24 cellular contexts compared by ENCODE assay signal in genomic region chr6:166592818-166593217, GRCh38. TPM values are rescaled to one million over a fixed set of nuclear protein-coding genes. Genes with fewer than 3 reads are reported as not detected.
DNase-seq lines count a peak whose midpoint lies in the region; ATAC-seq and TF ChIP-seq lines count a peak whose summit lies in the region.
"Had no signal": no experiment of that assay in that cellular context is flagged by ENCODE, and none has a peak within 500 bp of the region (broad histone marks: within the 10 kb centered on the region; RNA-seq: fewer than 3 reads in every experiment).

No MANE protein-coding gene starts in this region.

- peak overlapping the region; percentile 86 for H3K27ac Mint-ChIP-seq in MCF 10A (ENCODE audit: low read depth, unreplicated experiment)
- H3K27ac Mint-ChIP-seq: activated B cell treated with CpG ODN at 0.5 μM for 24 hours; activated CD8-positive, alpha-beta T cell treated with anti-CD3 and anti-CD28 coated beads for 36 hours; activated naive CD8-positive, alpha-beta T cell treated with anti-CD3 and anti-CD28 coated beads, Interleukin-2, amount 10 ng/mL, durations not matched to agents 7 days and 5 days; activated T-helper 17 cell treated with anti-CD3 and anti-CD28 coated beads, Interleukin-2, amount 50 U/mL, for 72 hours; CD4-positive, CD25-positive, alpha-beta regulatory T cell had no signal

- peak overlapping the region; percentile 22 for H3K4me3 Mint-ChIP-seq in MCF 10A (ENCODE audit: unreplicated experiment)
- H3K4me3 Mint-ChIP-seq: activated B cell treated with CpG ODN at 0.5 μM for 24 hours; activated CD8-positive, alpha-beta T cell treated with anti-CD3 and anti-CD28 coated beads for 36 hours; activated naive CD8-positive, alpha-beta T cell treated with anti-CD3 and anti-CD28 coated beads, Interleukin-2, amount 10 ng/mL, durations not matched to agents 7 days and 5 days; activated T-helper 17 cell treated with anti-CD3 and anti-CD28 coated beads, Interleukin-2, amount 50 U/mL, for 72 hours; CD4-positive, CD25-positive, alpha-beta regulatory T cell had no signal

- H3K4me1 Mint-ChIP-seq in MCF 10A (ENCODE audit: insufficient read depth, unreplicated experiment): peaks cover 58% of the 10 kb centered on the region

- H3K4me3 ChIP-seq in breast epithelium: no peak overlapping the region
- no peak overlapping the region for H3K4me3 ChIP-seq in foreskin fibroblast (ENCODE audit: low read depth in 1 of 2, low read length in 2 of 2)
- no peak overlapping the region for H3K4me3 ChIP-seq in psoas muscle
- H3K4me3 ChIP-seq in HAP-1: no peak overlapping the region
- no peak overlapping the region for H3K4me3 ChIP-seq in gastroesophageal sphincter
- H3K4me3 ChIP-seq: upper lobe of left lung had no signal

- in situ Hi-C loops in HAP-1 (cut with MboI; ENCODE audit: low sequenced_read_pairs): no loop called here

- DNase-seq in MCF 10A (ENCODE audit: unreplicated experiment): peak; percentile 76
- no peak for DNase-seq in breast epithelium (ENCODE audit: low spot score in 2 of 2)
- peak; percentile 76 for DNase-seq in astrocyte of the hippocampus (ENCODE audit: low read depth, low spot score)
- peak; percentile 24 to 56 for DNase-seq in foreskin fibroblast
- DNase-seq in psoas muscle: no peak
- DNase-seq in HAP-1 (ENCODE audit: low spot score in 2 of 2): no peak
- no peak for DNase-seq in medulla oblongata (ENCODE audit: extremely low spot score)
- DNase-seq: activated B cell treated with CpG ODN at 0.5 μM for 24 hours; activated CD8-positive, alpha-beta T cell treated with anti-CD3 and anti-CD28 coated beads for 36 hours; activated naive CD8-positive, alpha-beta T cell treated with anti-CD3 and anti-CD28 coated beads, Interleukin-2, amount 10 ng/mL, durations not matched to agents 7 days and 5 days; CD4-positive, CD25-positive, alpha-beta regulatory T cell; central memory CD4-positive, alpha-beta T cell; effector memory CD4-positive, alpha-beta T cell; left colon; NCI-H1092; NCI-H2029 treated with DMSO at 0.1 percent for 48 hours; NCI-H510A; right cardiac atrium; stimulated activated CD4-positive, alpha-beta T cell treated with anti-CD3 and anti-CD28 coated beads, Interleukin-2, amount 100 ng/mL, for 24 hours; upper lobe of left lung had no signal

- no TSS peak for BruUV-seq in MCF 10A (replicated peaks; lab: Mats Ljungman, UMichigan)

- H3K36me3 ChIP-seq in breast epithelium (no peaks in the 10 kb centered on the region), psoas muscle (ENCODE audit: insufficient read depth in 1 of 2, low read depth in 1 of 2) (peaks cover 0 to 5% of the 10 kb centered on the region in 2 donors), HAP-1 (replicated peaks) (no peaks in the 10 kb centered on the region), gastroesophageal sphincter (no peaks in the 10 kb centered on the region)
- H3K36me3 ChIP-seq: upper lobe of left lung had no signal

- H3K27me3 ChIP-seq in breast epithelium: no peaks in the 10 kb centered on the region
- no peaks in the 10 kb centered on the region for H3K27me3 ChIP-seq in psoas muscle (ENCODE audit: insufficient read depth in 3 of 3, low read length in 2 of 3)
- H3K27me3 ChIP-seq in HAP-1 (ENCODE audit: low read depth): no peaks in the 10 kb centered on the region
- H3K27me3 ChIP-seq in gastroesophageal sphincter: no peaks in the 10 kb centered on the region
- H3K27me3 ChIP-seq: upper lobe of left lung had no signal

- POLR2A ChIA-PET in MCF 10A (lab: Yijun Ruan, JAX): interaction anchor here (0.6 to 5.3 kb wide), 10 partner anchors 9 to 363 kb away, joined by 3 to 89 read pairs (median 5); partner anchors contain the start of genes RNASET2 and RPS6KA2

- H3K9me3 Mint-ChIP-seq in MCF 10A (ENCODE audit: unreplicated experiment): no peaks in the 10 kb centered on the region
- H3K9me3 Mint-ChIP-seq: activated B cell treated with CpG ODN at 0.5 μM for 24 hours; activated CD8-positive, alpha-beta T cell treated with anti-CD3 and anti-CD28 coated beads for 36 hours; activated naive CD8-positive, alpha-beta T cell treated with anti-CD3 and anti-CD28 coated beads, Interleukin-2, amount 10 ng/mL, durations not matched to agents 7 days and 5 days; activated T-helper 17 cell treated with anti-CD3 and anti-CD28 coated beads, Interleukin-2, amount 50 U/mL, for 72 hours; CD4-positive, CD25-positive, alpha-beta regulatory T cell had no signal

- 90 to 94% (median 93%) methylated on average over 9 of the region's 9 CpGs for WGBS in psoas muscle, 3 donors
- 93 to 95% methylated on average over 2 to 9 of the region's 9 CpGs for WGBS in gastroesophageal sphincter (ENCODE audit: low coverage in 1 of 2), 2 donors

- H3K9me3 ChIP-seq in breast epithelium (no peaks in the 10 kb centered on the region), psoas muscle (no peaks in the 10 kb centered on the region), HAP-1 (no peaks in the 10 kb centered on the region), gastroesophageal sphincter (no peaks in the 10 kb centered on the region)
- H3K9me3 ChIP-seq: upper lobe of left lung had no signal

- TF ChIP-seq CTCF in MCF 10A (IDR thresholded peaks at IDR 0.05; ENCODE audit: unreplicated experiment): no peak
- no peak for TF ChIP-seq CTCF in breast epithelium (IDR thresholded peaks at IDR 0.05)
- TF ChIP-seq CTCF in foreskin fibroblast (IDR thresholded peaks at IDR 0.05; ENCODE audit: low read depth, low read length): no peak
- no peak for TF ChIP-seq CTCF in psoas muscle (IDR thresholded peaks at IDR 0.05)
- TF ChIP-seq CTCF in gastroesophageal sphincter (IDR thresholded peaks at IDR 0.05): no peak

- ATAC-seq in psoas muscle (no peak), gastroesophageal sphincter (no peak)
- ATAC-seq: activated CD8-positive, alpha-beta T cell treated with anti-CD3 and anti-CD28 coated beads for 36 hours; activated T-helper 17 cell treated with anti-CD3 and anti-CD28 coated beads, Interleukin-2, amount 50 U/mL, for 72 hours; HepG2; left colon; right cardiac atrium; Right ventricle myocardium inferior had no signal

- H3K4me1 ChIP-seq in breast epithelium: no peaks in the 10 kb centered on the region
- peaks cover 39% of the 10 kb centered on the region for H3K4me1 ChIP-seq in psoas muscle
- no peaks in the 10 kb centered on the region for H3K4me1 ChIP-seq in HAP-1
- H3K4me1 ChIP-seq in gastroesophageal sphincter: peaks cover 0 to 43% (median 13%) of the 10 kb centered on the region in 3 donors

- intact Hi-C loops in MCF 10A (cut with micrococcal nuclease): loop anchor here (2.0 kb wide), 2 partner anchors 26 to 32 kb away; no protein-coding TSS in a partner anchor
- intact Hi-C loops in breast epithelium (cut with DNase I; ENCODE audit: low total_unique reads): no loop called here
- intact Hi-C loops in psoas muscle (cut with DNase I): no loop called here

- CTCF ChIA-PET in MCF 10A (lab: Yijun Ruan, JAX): interaction anchor here (0.6 to 1.5 kb wide), 5 partner anchors 9 to 39 kb away, joined by 3 to 4 read pairs (median 3); no protein-coding TSS in a partner anchor

- H3K27ac ChIP-seq in breast epithelium (no peak overlapping the region), psoas muscle (no peak overlapping the region), gastroesophageal sphincter (no peak overlapping the region)
- H3K27ac ChIP-seq: upper lobe of left lung had no signal

- no peak for TF ChIP-seq EP300 in gastroesophageal sphincter (IDR thresholded peaks at IDR 0.05)

- peaks cover 40% of the 10 kb centered on the region for H3K36me3 Mint-ChIP-seq in MCF 10A (ENCODE audit: insufficient read depth, unreplicated experiment)
- H3K36me3 Mint-ChIP-seq: activated naive CD8-positive, alpha-beta T cell treated with anti-CD3 and anti-CD28 coated beads, Interleukin-2, amount 10 ng/mL, durations not matched to agents 7 days and 5 days had no signal

- TF ChIP-seq POLR2A in breast epithelium (IDR thresholded peaks at IDR 0.05) (no peak), gastroesophageal sphincter (IDR thresholded peaks at IDR 0.05) (no peak)

- H3K27me3 Mint-ChIP-seq in MCF 10A (ENCODE audit: insufficient read depth, unreplicated experiment): no peaks in the 10 kb centered on the region
- H3K27me3 Mint-ChIP-seq: activated CD8-positive, alpha-beta T cell treated with anti-CD3 and anti-CD28 coated beads for 36 hours; activated naive CD8-positive, alpha-beta T cell treated with anti-CD3 and anti-CD28 coated beads, Interleukin-2, amount 10 ng/mL, durations not matched to agents 7 days and 5 days; activated T-helper 17 cell treated with anti-CD3 and anti-CD28 coated beads, Interleukin-2, amount 50 U/mL, for 72 hours; CD4-positive, CD25-positive, alpha-beta regulatory T cell had no signal

RNA-seq across cellular contexts. Expression of gene RAMACL, which starts 6.3 kb away (rescaled TPM):
- 5.3 and 5.8 TPM in 2 replicates for total RNA-seq in MCF 10A (2022)
- total RNA-seq in breast epithelium: 10 to 100 TPM in 1 of 3 donors, 1 to 10 TPM in 2; 2.5 to 13.4 (median 2.6) TPM
- 1 to 10 TPM in 1 of 4 donors, under 1 TPM in 3; 0.17 to 1.3 (median 0.72) TPM for total RNA-seq in psoas muscle
- under 1 TPM; 0.25 to 0.48 (median 0.38) TPM for polyA plus RNA-seq in psoas muscle
- total RNA-seq in gastroesophageal sphincter: 1 to 10 TPM in 3 of 4 donors, under 1 TPM in 1; 0.27 to 2.5 (median 1.7) TPM

RNA-seq across cellular contexts. Expression of gene RPS6KA2, which starts 34.2 kb away (rescaled TPM):
- total RNA-seq in MCF 10A (2022) (126 and 157 TPM in 2 replicates), breast epithelium (100 to 1,000 TPM in 1 of 3 donors, 10 to 100 TPM in 2; 23.7 to 124 (median 56.4) TPM), psoas muscle (10 to 100 TPM; 14.2 to 40.4 (median 28.4) TPM), gastroesophageal sphincter (100 to 1,000 TPM in 1 of 4 donors, 10 to 100 TPM in 3; 55.4 to 119 (median 76.4) TPM)
- polyA plus RNA-seq in psoas muscle: 10 to 100 TPM in 1 of 3 donors, 1 to 10 TPM in 2; 7.8 to 26.7 (median 8.0) TPM

Comparison
In these comparisons a context has a peak if more than half of its experiments do, and no peak if none do; other contexts are left out.
1. DNase-seq: peak in MCF 10A (single experiment), astrocyte of the hippocampus (single experiment) and foreskin fibroblast (2 of 2); none in breast epithelium (0 of 2), psoas muscle (0 of 2), HAP-1 (0 of 2) and medulla oblongata (single experiment).